In the genomic region with DNA sequence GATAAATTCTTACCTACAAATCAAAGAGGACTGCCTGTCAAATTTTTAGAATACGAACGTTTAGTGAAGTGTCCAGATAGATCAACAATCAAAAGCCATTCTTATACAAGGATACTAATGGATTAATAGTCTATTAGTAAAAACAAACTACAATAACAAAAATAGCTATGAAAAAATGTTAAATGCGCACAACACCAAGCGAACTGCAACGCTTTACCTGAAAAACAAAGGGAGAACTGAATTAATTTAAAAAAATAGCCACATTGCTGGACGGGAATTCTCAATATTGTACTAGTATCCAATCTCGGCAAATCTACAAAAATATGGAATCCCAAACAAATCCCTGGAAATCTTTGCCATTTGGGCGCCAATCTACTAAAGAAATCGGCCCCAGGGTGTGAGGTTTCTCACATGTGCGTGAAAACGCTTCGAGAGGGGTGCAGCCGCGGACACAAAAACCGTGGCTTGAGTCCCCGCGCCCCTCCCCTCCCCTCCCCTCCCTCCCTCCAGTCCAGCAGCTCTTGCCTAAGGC, we compare ENCODE assay signal across 8 cellular contexts. TPM values are rescaled to one million over a fixed set of nuclear protein-coding genes. Genes with fewer than 3 reads are reported as not detected.
DNase-seq lines count a peak whose midpoint lies in the region; ATAC-seq, FAIRE-seq and TF ChIP-seq lines count a peak whose summit lies in the region.

No MANE protein-coding gene starts in this region.

- peaks cover 0 to 3% of the 10 kb centered on the region in 2 donors for H3K27me3 Mint-ChIP-seq in CD8-positive, alpha-beta memory T cell

- H3K9ac ChIP-seq in NT2/D1 (ENCODE audit: insufficient read length, low read depth) = peak overlapping the region; percentile 82
- peak overlapping the region; percentile 39 to 70 (median 49); a peak in 5 of 7 replicates for H3K9ac ChIP-seq in H1 (replicated peaks in 1 of 4; ENCODE audit: extremely low read depth in 1 of 4, low read depth in 3 of 4, low read length in 3 of 4)
- no peak overlapping the region for H3K9ac ChIP-seq in neuronal stem cell (ENCODE audit: low read depth, low read length, poor library complexity)

- CTCF ChIA-PET in CD8-positive, alpha-beta memory T cell (lab: Charles Lee) = interaction anchor here (1.4 to 2.5 kb wide), 3 partner anchors 53 to 133 kb away, joined by 5 to 8 read pairs (median 7); no protein-coding TSS in a partner anchor
- CTCF ChIA-PET in H1 (lab: Charles Lee; ENCODE audit: partially characterized antibody) = interaction anchor here (1.3 to 1.9 kb wide), 3 partner anchors 13 to 94 kb away, joined by 3 to 7 read pairs (median 5); a partner anchor contains a TSS

- no peak overlapping the region for H3K23ac ChIP-seq in H1 (ENCODE audit: insufficient read length)
- H3K23ac ChIP-seq in neuronal stem cell (ENCODE audit: low read depth, low read length, poor library complexity) = peak overlapping the region; percentile 99

- H3K27ac Mint-ChIP-seq in CD8-positive, alpha-beta memory T cell = peak overlapping the region; percentile 71 to 99 (median 90)

- peak overlapping the region; percentile 70 for H3K4me3 ChIP-seq in CD8-positive, alpha-beta memory T cell (ENCODE audit: low read length)
- H3K4me3 ChIP-seq in NT2/D1 (ENCODE audit: insufficient read length, low read depth) (peak overlapping the region; percentile 44), H1 (ENCODE audit: extremely low read depth in 1 of 4, insufficient read depth in 2 of 4, low read depth in 3 of 4, low read length in 4 of 4) (peak overlapping the region; percentile 60 to 82 (median 72)), neuronal stem cell (ENCODE audit: low read length in 2 of 2) (peak overlapping the region in 1 of 2 donors; percentile 96)

- H2BK12ac ChIP-seq in H1 (ENCODE audit: low read depth, low read length) = no peak overlapping the region; the same call in 1 of the 2 replicates
- H2BK12ac ChIP-seq in neuronal stem cell (ENCODE audit: low read length) = no peak overlapping the region

- H3K4me1 Mint-ChIP-seq in CD8-positive, alpha-beta memory T cell = peaks cover 29 to 43% (median 41%) of the 10 kb centered on the region in 3 donors

- no peaks in the 10 kb centered on the region for H3K79me2 ChIP-seq in H1 (ENCODE audit: control insufficient read depth in 1 of 2, insufficient read depth in 2 of 2, low read length in 2 of 2)

- peak overlapping the region; percentile 91 for H3K27ac ChIP-seq in CD8-positive, alpha-beta memory T cell (ENCODE audit: low read depth, low read length)
- H3K27ac ChIP-seq in H1 (ENCODE audit: low read depth, low read length) (0 out of 2 replicates have a peak overlapping the region, but pooled peaks have one; percentile 50), neuronal stem cell (replicated peaks; ENCODE audit: low read length) (no peak overlapping the region)

- no peaks in the 10 kb centered on the region for H3K9me3 Mint-ChIP-seq in CD8-positive, alpha-beta memory T cell

- H4K91ac ChIP-seq in H1 (replicated peaks; ENCODE audit: insufficient read length, low read length) (no peak overlapping the region), neuronal stem cell (ENCODE audit: low read depth, low read length, poor library complexity) (no peak overlapping the region)

- DNase-seq in CD8-positive, alpha-beta memory T cell = no peak
- DNase-seq in NT2/D1 (ENCODE audit: low read depth, low spot score) = no peak
- no peak for DNase-seq in H1 (ENCODE audit: low read depth in 1 of 2, low spot score in 2 of 2)
- DNase-seq in neuronal stem cell (ENCODE audit: low spot score) = no peak
- no peak for DNase-seq in NCI-H446 (lab: John Stamatoyannopoulos, UW)
- DNase-seq in activated CD8-positive, alpha-beta memory T cell treated with anti-CD3 and anti-CD28 coated beads, Interleukin-2, amount 50 U/mL, for 4 hours = no peak
- DNase-seq in activated CD4-positive, CD25-positive, alpha-beta regulatory T cell treated with anti-CD3 and anti-CD28 coated beads, Interleukin-2, amount 50 U/mL, for 72 hours = no peak

- H2BK15ac ChIP-seq in H1 (ENCODE audit: low read length) (no peak overlapping the region), neuronal stem cell (ENCODE audit: low read length) (no peak overlapping the region)

- TF ChIP-seq CTCF in H1 (IDR thresholded peaks at IDR 0.05; ENCODE audit: control extremely low read depth in 1 of 3, insufficient read depth in 1 of 3, low read depth in 1 of 3, low read length in 3 of 3) = no peak

- H4K8ac ChIP-seq in H1 (ENCODE audit: extremely low read depth, insufficient read depth, low read length) (no peak overlapping the region), neuronal stem cell (ENCODE audit: low read depth, low read length) (no peak overlapping the region)

- no peak for TF ChIP-seq RAD21 in H1 (IDR thresholded peaks at IDR 0.05 in 1 of 2, conservative IDR thresholded peaks at IDR 0.05 in 1 of 2; ENCODE audit: low read depth in 2 of 2, low read length in 2 of 2)

- H3K36me3 Mint-ChIP-seq in CD8-positive, alpha-beta memory T cell = peaks cover 0 to 12% (median 0%) of the 10 kb centered on the region in 3 donors

- POLR2A ChIA-PET in CD8-positive, alpha-beta memory T cell (lab: Charles Lee) = interaction anchor here (1.4 kb wide), 1 partner anchor 31 kb away, joined by 6 read pairs; no protein-coding TSS in a partner anchor
- POLR2A ChIA-PET in H1 (lab: Charles Lee; ENCODE audit: partially characterized antibody) = interaction anchor here (0.6 to 1.9 kb wide), 9 partner anchors 14 to 1008 kb away, joined by 3 to 8 read pairs (median 4); no protein-coding TSS in a partner anchor

- H3K14ac ChIP-seq in H1 (ENCODE audit: insufficient read length) (no peak overlapping the region), neuronal stem cell (ENCODE audit: low read length) (no peak overlapping the region)

- H2BK120ac ChIP-seq in H1 (replicated peaks; ENCODE audit: low read depth, low read length) (no peak overlapping the region), neuronal stem cell (ENCODE audit: low read depth, low read length) (no peak overlapping the region)

- no peaks in the 10 kb centered on the region for H3K9me3 ChIP-seq in CD8-positive, alpha-beta memory T cell (ENCODE audit: low read length)
- H3K9me3 ChIP-seq in NT2/D1 (ENCODE audit: insufficient read depth, low read length) (no peaks in the 10 kb centered on the region), H1 (ENCODE audit: insufficient read depth in 2 of 2, low read depth in 1 of 2, low read length in 1 of 2) (no peaks in the 10 kb centered on the region), neuronal stem cell (replicated peaks in 1 of 2; ENCODE audit: control insufficient read depth in 2 of 2, insufficient read depth in 1 of 2, low read depth in 1 of 2, low read length in 2 of 2) (no peaks in the 10 kb centered on the region)

- no peak for FAIRE-seq in H1 (lab: Jason Lieb, UNC)

- peak overlapping the region; percentile 74; the same call in 1 of the 2 replicates for H2AFZ ChIP-seq in H1 (ENCODE audit: low read length)
- H2AFZ ChIP-seq in neuronal stem cell (ENCODE audit: low read length) = peak overlapping the region; percentile 95

- H3K27me3 ChIP-seq in CD8-positive, alpha-beta memory T cell (ENCODE audit: insufficient read depth, low read length, poor library complexity, severe bottlenecking) = no peaks in the 10 kb centered on the region
- H3K27me3 ChIP-seq in NT2/D1 (ENCODE audit: insufficient read depth, insufficient read length) (no peaks in the 10 kb centered on the region), H1 (replicated peaks in 1 of 4; ENCODE audit: control insufficient read depth in 3 of 4, extremely low read depth in 1 of 4, insufficient read depth in 3 of 4, low read length in 3 of 4) (no peaks in the 10 kb centered on the region), neuronal stem cell (ENCODE audit: control insufficient read depth in 3 of 3, insufficient read depth in 3 of 3, low read depth in 1 of 3, low read length in 3 of 3) (no peaks in the 10 kb centered on the region)

- H2BK5ac ChIP-seq in H1 (ENCODE audit: low read depth, low read length) = no peak overlapping the region
- H2BK5ac ChIP-seq in neuronal stem cell (ENCODE audit: low read length) = peak overlapping the region; percentile 75

- H3K56ac ChIP-seq in H1 (replicated peaks; ENCODE audit: insufficient read length, low read depth, low read length) = peak overlapping the region; percentile 69

- no peak for TF ChIP-seq EP300 in H1 (IDR thresholded peaks at IDR 0.05; ENCODE audit: borderline replicate concordance in 1 of 2, low read depth in 2 of 2, low read length in 2 of 2)

- WGBS in H1 (ENCODE audit: extremely low coverage in 1 of 2, insufficient coverage in 1 of 2, insufficient read length in 1 of 2, insufficient replicate concordance in 2 of 2, low coverage in 1 of 2, low lambda C conversion rate in 2 of 2, missing lambda C conversion rate in 1 of 2), 2 experiments = 21% methylated on average over 14 of the region's 17 CpGs; no CpG with 5 or more reads in 1 of the 2 experiments
- WGBS in neuronal stem cell (ENCODE audit: extremely low coverage in 2 of 2, insufficient read length in 2 of 2, insufficient replicate concordance in 1 of 2), 2 donors = no CpG with 5 or more reads among the region's 17 CpGs

- H2BK20ac ChIP-seq in H1 (ENCODE audit: low read length) = no peak overlapping the region

- H4K5ac ChIP-seq in H1 (ENCODE audit: insufficient read length, low read depth, low read length) = peak overlapping the region; percentile 84

- no peak for ATAC-seq in GM21447 (IDR thresholded peaks at IDR 0.05; ENCODE audit: unreplicated experiment)

- H3K4me2 ChIP-seq in H1 (ENCODE audit: insufficient read depth in 1 of 2, low read depth in 2 of 2, low read length in 2 of 2) (peak overlapping the region; percentile 66 to 82), neuronal stem cell (ENCODE audit: insufficient read depth, low read length, poor library complexity, severe bottlenecking) (peak overlapping the region; percentile 66)

- no peak overlapping the region for H2AK5ac ChIP-seq in H1 (ENCODE audit: low read depth, low read length)
- H2AK5ac ChIP-seq in neuronal stem cell (ENCODE audit: low read depth, low read length) = no peak overlapping the region

- TF ChIP-seq POLR2A in H1 (IDR thresholded peaks at IDR 0.05; ENCODE audit: control extremely low read depth in 1 of 2, low read depth in 2 of 2, low read length in 2 of 2) = no peak

- H3K4me1 ChIP-seq in CD8-positive, alpha-beta memory T cell (ENCODE audit: insufficient read depth, low read length) = peaks cover 16% of the 10 kb centered on the region
- peaks cover 5% of the 10 kb centered on the region for H3K4me1 ChIP-seq in NT2/D1 (ENCODE audit: insufficient read depth, insufficient read length)
- peaks cover 0 to 4% (median 3%) of the 10 kb centered on the region in 4 experiments; a peak in 3 of 7 replicates for H3K4me1 ChIP-seq in H1 (replicated peaks in 1 of 4; ENCODE audit: control insufficient read depth in 3 of 4, insufficient read depth in 4 of 4, low read length in 3 of 4)
- H3K4me1 ChIP-seq in neuronal stem cell (ENCODE audit: control insufficient read depth in 2 of 2, insufficient read depth in 1 of 2, low read depth in 1 of 2, low read length in 2 of 2) = peaks cover 0 to 2% of the 10 kb centered on the region in 2 donors

- peak overlapping the region; percentile 67; the same call in 1 of the 2 replicates for H3K18ac ChIP-seq in H1 (ENCODE audit: extremely low read depth, low read length)
- peak overlapping the region; percentile 80 for H3K18ac ChIP-seq in neuronal stem cell (ENCODE audit: low read length)

- peak overlapping the region; percentile 83 to 97 (median 95) for H3K4me3 Mint-ChIP-seq in CD8-positive, alpha-beta memory T cell

- H3K4ac ChIP-seq in H1 (replicated peaks; ENCODE audit: insufficient read length, low read depth, low read length) (no peak overlapping the region), neuronal stem cell (ENCODE audit: low read length) (no peak overlapping the region)

- H4K20me1 ChIP-seq in H1 (replicated peaks in 1 of 2; ENCODE audit: control insufficient read depth in 1 of 2, insufficient read depth in 2 of 2, low read length in 2 of 2) = no peaks in the 10 kb centered on the region

- H3K36me3 ChIP-seq in CD8-positive, alpha-beta memory T cell (ENCODE audit: insufficient read depth, low read length) = no peaks in the 10 kb centered on the region
- H3K36me3 ChIP-seq in NT2/D1 (ENCODE audit: insufficient read depth, insufficient read length, low read length) (no peaks in the 10 kb centered on the region), H1 (ENCODE audit: control insufficient read depth in 2 of 4, insufficient read depth in 4 of 4, low read length in 3 of 4) (no peaks in the 10 kb centered on the region), neuronal stem cell (replicated peaks in 1 of 2; ENCODE audit: control insufficient read depth in 2 of 2, insufficient read depth in 2 of 2, low read length in 2 of 2) (peaks cover 0 to 3% of the 10 kb centered on the region in 2 donors)

- H3K79me1 ChIP-seq in H1 (ENCODE audit: low read depth, low read length) (no peaks in the 10 kb centered on the region), neuronal stem cell (ENCODE audit: low read depth, low read length) (no peaks in the 10 kb centered on the region)

- H3K23me2 ChIP-seq in H1 (ENCODE audit: low read depth, low read length) = peaks cover 8% of the 10 kb centered on the region

RNA-seq across cellular contexts. Expression of a gene that starts 55.6 kb away (rescaled TPM):
- 10 to 100 TPM; 30.7 to 33.7 TPM for total RNA-seq in CD8-positive, alpha-beta memory T cell
- polyA plus RNA-seq in CD8-positive, alpha-beta memory T cell = 38.3 TPM
- 17.1 and 17.9 TPM in 2 replicates for total RNA-seq in H1 (2021; fragmentation: NEBNext Ultra II Directional; extraction: Animal tissue kit (Norgen Biotek cat#: 25700))
- polyA plus RNA-seq in H1 (2011; rRNA removed) = 11.7 and 13.0 TPM in 2 replicates
- 19.8 TPM for polyA plus RNA-seq in H1 (2011; cell fraction: cytosol; rRNA removed)
- 32.7 TPM for polyA plus RNA-seq in H1 (2011; cell fraction: nucleus; rRNA removed)
- 12.9 to 18.7 TPM (median 16.8 TPM) in 4 replicates for polyA plus RNA-seq in H1 (2012, experiment 1 of 2)
- 0.73 TPM for polyA plus RNA-seq in H1 (2012, experiment 2 of 2)
- polyA plus RNA-seq in H1 (2013, experiment 1 of 2) = 8.2 TPM
- 8.3 TPM for polyA plus RNA-seq in H1 (2013, experiment 2 of 2)
- polyA minus RNA-seq in H1 (2011; rRNA and poly(A)+ RNA removed) = 17.2 and 19.7 TPM in 2 replicates
- polyA minus RNA-seq in H1 (2011; cell fraction: cytosol; rRNA and poly(A)+ RNA removed) = 9.0 TPM
- polyA minus RNA-seq in H1 (2011; cell fraction: nucleus; rRNA and poly(A)+ RNA removed) = 26.8 TPM
- 10.8 TPM for polyA plus RNA-seq in neuronal stem cell (2013, experiment 1 of 2)
- 10.7 TPM for polyA plus RNA-seq in neuronal stem cell (2013, experiment 2 of 2)
